Comparison of ENCODE assay signal across 24 cellular contexts in genomic region chr14:90191585-90191984, GRCh38.
"Had no signal": no experiment of that assay in that cellular context is flagged by ENCODE, and none has a peak within 500 bp of the region (broad histone marks: within the 10 kb centered on the region; RNA-seq: fewer than 3 reads in every experiment).

No MANE protein-coding gene starts in this region.

- H3K27ac ChIP-seq: coronary artery, esophagus squamous epithelium, heart right ventricle, left lung, neutrophil, prostate gland, right atrium auricular region, sigmoid colon, testis, tibial artery had no signal

- H3K36me3 ChIP-seq: esophagus squamous epithelium, heart right ventricle, left lung, neutrophil, prostate gland, right atrium auricular region, sigmoid colon, tibial artery had no signal

- H3K4me3 ChIP-seq: coronary artery, esophagus squamous epithelium, heart right ventricle, left lung, prostate gland, right atrium auricular region, sigmoid colon, testis, tibial artery had no signal

- ATAC-seq: effector memory CD8-positive, alpha-beta T cell; heart right ventricle; left cardiac atrium; left lung; stimulated activated effector memory CD8-positive, alpha-beta T cell treated with anti-CD3 and anti-CD28 coated beads, Interleukin-12 subunit alpha, Interleukin-12 subunit beta, amount 100 ng/mL, for 72 hours had no signal

- H3K9me3 ChIP-seq: esophagus squamous epithelium, left lung, neutrophil, prostate gland, right atrium auricular region, sigmoid colon, testis, tibial artery had no signal

- H3K4me1 ChIP-seq: esophagus squamous epithelium, heart right ventricle, left lung, prostate gland, right atrium auricular region, sigmoid colon, testis, tibial artery had no signal

- H3K27me3 ChIP-seq: right atrium auricular region, testis, tibial artery had no signal

- DNase-seq: effector memory CD8-positive, alpha-beta T cell; erythroblast; esophagus squamous epithelium; foreskin melanocyte; glutamatergic neuron; heart right ventricle; hippocampal formation; left cardiac atrium; left lung; mammary epithelial cell; mesendoderm; naive B cell; sigmoid colon; stimulated activated CD4-positive, alpha-beta T cell treated with anti-CD3 and anti-CD28 coated beads, Interleukin-2, amount 100 ng/mL, for 24 hours; stimulated activated CD4-positive, alpha-beta T cell treated with anti-CD3 and anti-CD28 coated beads, Interleukin-4, amount 100 ng/mL, for 24 hours; stimulated activated naive CD4-positive, alpha-beta T cell treated with Interleukin-2 at 50 U/mL for 16 hours; substantia nigra; testis; tibial artery had no signal
